9 cellular contexts compared by ENCODE assay signal in genomic region chr22:50577987-50578775, GRCh38. TPM values are rescaled to one million over a fixed set of nuclear protein-coding genes. Genes with fewer than 3 reads are reported as not detected.
DNase-seq lines count a peak whose midpoint lies in the region; ATAC-seq and TF ChIP-seq lines count a peak whose summit lies in the region.
"Had no signal": no experiment of that assay in that cellular context is flagged by ENCODE, and none has a peak within 500 bp of the region (broad histone marks: within the 10 kb centered on the region; RNA-seq: fewer than 3 reads in every experiment).

Gene CPT1B (minus strand): TSS chr22:50578427. CDS start chr22:50577915, 512 bp downstream.

- H3K36me3 ChIP-seq in right lobe of liver = peaks cover 0 to 4% (median 0%) of the 10 kb centered on the region in 4 donors
- peaks cover 14% of the 10 kb centered on the region for H3K36me3 ChIP-seq in suprapubic skin

- peak within 1 kb of the TSS; percentile 44 for H3K27ac ChIP-seq in caudate nucleus (ENCODE audit: low read depth, low read length)
- no peak within 1 kb of the TSS for H3K27ac ChIP-seq in right lobe of liver
- H3K27ac ChIP-seq in suprapubic skin = no peak within 1 kb of the TSS

- WGBS in right lobe of liver (ENCODE audit: insufficient coverage, low coverage, low lambda C conversion rate, missing lambda C conversion rate) = 35% methylated on average over 7 of the region's 63 CpGs
- WGBS in suprapubic skin = 34% methylated on average over 10 of the region's 63 CpGs

- H3K4me1 ChIP-seq in right lobe of liver (peaks cover 0 to 4% (median 0%) of the 10 kb centered on the region in 4 donors), suprapubic skin (peaks cover 27% of the 10 kb centered on the region)

- ATAC-seq in right lobe of liver = no peak
- ATAC-seq in GM19023 (IDR thresholded peaks at IDR 0.05; ENCODE audit: unreplicated experiment) = no peak

- DNase-seq in T-helper 1 cell (no peak), caudate nucleus (lab: John Stamatoyannopoulos, UW) (peak in 1 of 61 donors; percentile 31), right lobe of liver (no peak), suprapubic skin (ENCODE audit: low spot score in 2 of 2) (peak in 1 of 2 donors; percentile 60)
- no peak for DNase-seq in activated CD4-positive, CD25-positive, alpha-beta regulatory T cell (lab: John Stamatoyannopoulos, UW)
- DNase-seq in stimulated activated naive CD4-positive, alpha-beta T cell treated with Interleukin-2 at 50 U/mL for 16 hours (lab: John Stamatoyannopoulos, UW) = no peak
- DNase-seq: NCI-H82 had no signal

- intact Hi-C loops in T-helper 1 cell treated with Interleukin-12 subunit alpha and Interleukin-12 subunit beta and Interleukin-4 antibody, amounts not matched to agents 30 ng/mL and 1 ng/mL, for 36 hours (cut with micrococcal nuclease) = no loop called here
- intact Hi-C loops in right lobe of liver (cut with DNase I) = no loop called here

- TF ChIP-seq POLR2A in right lobe of liver (IDR thresholded peaks at IDR 0.05) = no peak
- no peak for TF ChIP-seq POLR2A in suprapubic skin (IDR thresholded peaks at IDR 0.05)

- H3K27me3 ChIP-seq in right lobe of liver (no peaks in the 10 kb centered on the region), suprapubic skin (no peaks in the 10 kb centered on the region)

- H3K4me3 ChIP-seq in right lobe of liver (no peak within 1 kb of the TSS), suprapubic skin (no peak within 1 kb of the TSS)

- TF ChIP-seq EP300 in suprapubic skin (IDR thresholded peaks at IDR 0.05) = no peak

- no peaks in the 10 kb centered on the region for H3K9me3 ChIP-seq in right lobe of liver
- H3K9me3 ChIP-seq in suprapubic skin = no peaks in the 10 kb centered on the region

- TF ChIP-seq CTCF in right lobe of liver (IDR thresholded peaks at IDR 0.05) = no peak
- no peak for TF ChIP-seq CTCF in suprapubic skin (IDR thresholded peaks at IDR 0.05)

RNA-seq across cellular contexts. Expression of gene CPT1B, which starts in this region (rescaled TPM):
- 104 and 114 TPM in 2 replicates for total RNA-seq in T-helper 1 cell treated with Interleukin-12 subunit alpha and Interleukin-12 subunit beta and Interleukin-4 antibody, amounts not matched to agents 30 ng/mL and 1 ng/mL, for 36 hours
- 10 to 100 TPM in 5 of 6 experiments, 1 to 10 TPM in 1; 3.8 to 30.7 (median 13.0) TPM for total RNA-seq in right lobe of liver
- total RNA-seq in suprapubic skin = 10 to 100 TPM; 12.7 to 46.6 (median 19.2) TPM
